ENCODE assay signal across 2 cellular contexts in genomic region chr12:54211920-54212319, GRCh38.
TF ChIP-seq lines count a peak whose summit lies in the region.

No MANE protein-coding gene starts in this region.

TF ChIP-seq in HEK293, 187 proteins besides CTCF, POLR2A, EP300 and RAD21 (continued from another document and continues in another):
- TF ChIP-seq PRDM10 (tag by site-specific recombination; IDR thresholded peaks at IDR 0.05) (no peak), ZNF302 (tag by site-specific recombination; IDR thresholded peaks at IDR 0.05; ENCODE audit: low read depth) (no peak), ZNF23 (tag by site-specific recombination; IDR thresholded peaks at IDR 0.05; ENCODE audit: borderline replicate concordance) (no peak), ZNF530 (tag by site-specific recombination; IDR thresholded peaks at IDR 0.05; ENCODE audit: low read depth) (no peak), ZNF664 (tag by site-specific recombination; IDR thresholded peaks at IDR 0.05) (no peak), ZNF561 (tag by site-specific recombination; IDR thresholded peaks at IDR 0.05; ENCODE audit: borderline replicate concordance) (no peak), ZNF580 (tag by site-specific recombination; IDR thresholded peaks at IDR 0.05) (no peak), ZNF501 (tag by site-specific recombination; IDR thresholded peaks at IDR 0.05) (no peak), KLF8 (tag by site-specific recombination; IDR thresholded peaks at IDR 0.05) (no peak), ZNF639 (tag by site-specific recombination; IDR thresholded peaks at IDR 0.05) (no peak), SCRT1 (tag by site-specific recombination; IDR thresholded peaks at IDR 0.05; ENCODE audit: borderline replicate concordance) (no peak), ZNF266 (tag by site-specific recombination; IDR thresholded peaks at IDR 0.05; ENCODE audit: low read depth) (no peak), ZBTB6 (tag by site-specific recombination; IDR thresholded peaks at IDR 0.05) (no peak), ZNF138 (tag by site-specific recombination; IDR thresholded peaks at IDR 0.05; ENCODE audit: borderline replicate concordance) (no peak), ZNF549 (tag by site-specific recombination; IDR thresholded peaks at IDR 0.05) (no peak), YY1 (tag by site-specific recombination; IDR thresholded peaks at IDR 0.05) (no peak), ZNF280C (tag by site-specific recombination; IDR thresholded peaks at IDR 0.05) (no peak), ZNF629 (tag by site-specific recombination; IDR thresholded peaks at IDR 0.05) (no peak), HOXA7 (CRISPR knock-in tag; IDR thresholded peaks at IDR 0.05; ENCODE audit: borderline replicate concordance) (no peak), ZNF239 (tag by site-specific recombination; IDR thresholded peaks at IDR 0.05) (no peak; the same call in 1 of the 2 replicates), ZNF366 (tag by site-specific recombination; conservative IDR thresholded peaks at IDR 0.05) (peak; percentile 31)

TF ChIP-seq in K562, 482 proteins besides CTCF, POLR2A, EP300 and RAD21 (continued from another document):
- no peak for TF ChIP-seq E2F8 (IDR thresholded peaks at IDR 0.05; ENCODE audit: low read depth, partially characterized antibody)
- peak in 1 of 2 experiments; percentile 50; a peak in 1 of 4 replicates for TF ChIP-seq HDAC1 (IDR thresholded peaks at IDR 0.05)
- TF ChIP-seq KLF10 (CRISPR knock-in tag; IDR thresholded peaks at IDR 0.05): no peak
- no peak for TF ChIP-seq AFF1 (IDR thresholded peaks at IDR 0.05; ENCODE audit: low read depth in 1 of 2, partially characterized antibody in 2 of 2)
- TF ChIP-seq ARHGAP35 (IDR thresholded peaks at IDR 0.05; ENCODE audit: partially characterized antibody): peak; percentile 57
- TF ChIP-seq ZNF146 (CRISPR knock-in tag; IDR thresholded peaks at IDR 0.05; ENCODE audit: unreplicated experiment): no peak
- no peak for TF ChIP-seq MXI1 (IDR thresholded peaks at IDR 0.05; ENCODE audit: low read depth, low read length)
- no peak for TF ChIP-seq BRCA1 (IDR thresholded peaks at IDR 0.05)
- no peak for TF ChIP-seq BRCA1 (CRISPR knock-in tag; IDR thresholded peaks at IDR 0.05)
- TF ChIP-seq MLLT1 (IDR thresholded peaks at IDR 0.05): 0 out of 4 replicates have a peak, but pooled peaks have one; percentile 39 to 52
- no peak for TF ChIP-seq PKNOX1 (IDR thresholded peaks at IDR 0.05)
- no peak for TF ChIP-seq ZBTB1 (CRISPR knock-in tag; IDR thresholded peaks at IDR 0.05; ENCODE audit: borderline replicate concordance, low read depth)
- TF ChIP-seq ZNF699 (CRISPR knock-in tag; IDR thresholded peaks at IDR 0.05; ENCODE audit: insufficient replicate concordance): no peak
- no peak for TF ChIP-seq NCOA4 (IDR thresholded peaks at IDR 0.05; ENCODE audit: partially characterized antibody)
- peak; percentile 45; the same call in 1 of the 2 replicates for TF ChIP-seq OTX1 (CRISPR knock-in tag; IDR thresholded peaks at IDR 0.05)
- TF ChIP-seq JUNB (CRISPR knock-in tag; conservative IDR thresholded peaks at IDR 0.05): no peak
- TF ChIP-seq RNF219 (CRISPR knock-in tag; IDR thresholded peaks at IDR 0.05): no peak
- no peak for TF ChIP-seq POLR2B (IDR thresholded peaks at IDR 0.05; ENCODE audit: low read depth, partially characterized antibody)
- no peak for TF ChIP-seq ERF (CRISPR knock-in tag; IDR thresholded peaks at IDR 0.05)
- no peak for TF ChIP-seq GMEB1 (CRISPR knock-in tag; IDR thresholded peaks at IDR 0.05)
- TF ChIP-seq TOE1 (IDR thresholded peaks at IDR 0.05; ENCODE audit: borderline replicate concordance): peak; percentile 62; the same call in 1 of the 2 replicates
- TF ChIP-seq TOE1 (CRISPR knock-in tag; IDR thresholded peaks at IDR 0.05; ENCODE audit: borderline replicate concordance, low read depth): no peak
- TF ChIP-seq EP400 (IDR thresholded peaks at IDR 0.05): no peak
- no peak for TF ChIP-seq MLX (CRISPR knock-in tag; conservative IDR thresholded peaks at IDR 0.05)
- peak; percentile 44; the same call in 1 of the 2 replicates for TF ChIP-seq SMARCA5 (IDR thresholded peaks at IDR 0.05)
- TF ChIP-seq ZNF75A (CRISPR knock-in tag; IDR thresholded peaks at IDR 0.05): no peak
- no peak for TF ChIP-seq RBM17 (IDR thresholded peaks at IDR 0.05; ENCODE audit: borderline replicate concordance, low read depth, low read length)
- TF ChIP-seq HDGF (IDR thresholded peaks at IDR 0.05): no peak
- TF ChIP-seq HDAC6 (IDR thresholded peaks at IDR 0.05; ENCODE audit: low read depth, low read length): no peak
- TF ChIP-seq POLR2AphosphoS2 (IDR thresholded peaks at IDR 0.05; ENCODE audit: low read length): no peak
- peak; percentile 94; the same call in 1 of the 2 replicates for TF ChIP-seq TSC22D4 (tag; IDR thresholded peaks at IDR 0.05)
- no peak for TF ChIP-seq ZNF696 (CRISPR knock-in tag; conservative IDR thresholded peaks at IDR 0.05)
- TF ChIP-seq ZNF197 (CRISPR knock-in tag; IDR thresholded peaks at IDR 0.05; ENCODE audit: low read depth): no peak
- no peak for TF ChIP-seq FIP1L1 (IDR thresholded peaks at IDR 0.05; ENCODE audit: low read depth, low read length, poor library complexity, severe bottlenecking)
- TF ChIP-seq RBM25 (IDR thresholded peaks at IDR 0.05; ENCODE audit: low read depth, low read length, severe bottlenecking): no peak
- no peak for TF ChIP-seq IRF1 (CRISPR knock-in tag; IDR thresholded peaks at IDR 0.05; ENCODE audit: borderline replicate concordance)
